Comparison of ENCODE assay signal across 24 cellular contexts in the genomic region with DNA sequence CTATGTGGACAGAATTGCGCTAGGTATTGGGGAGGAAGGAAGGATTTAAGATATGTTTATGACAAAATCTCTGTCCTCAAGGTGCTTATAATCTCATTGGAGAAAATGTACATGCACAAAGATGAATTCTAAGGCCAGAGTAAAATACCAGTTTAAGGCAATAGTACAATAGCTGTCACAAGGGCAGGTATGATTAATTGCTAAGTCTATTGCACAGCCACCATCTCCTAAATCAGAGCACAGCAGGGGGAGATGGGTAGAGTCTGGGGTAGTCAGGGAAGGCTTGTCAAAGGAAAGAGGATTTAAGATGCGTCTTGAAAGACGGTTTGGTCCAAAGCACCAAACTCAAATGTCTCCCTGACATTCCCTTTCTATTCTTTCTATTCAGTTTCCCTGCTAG.
"Had no signal": no experiment of that assay in that cellular context is flagged by ENCODE, and none has a peak within 500 bp of the region (broad histone marks: within the 10 kb centered on the region; RNA-seq: fewer than 3 reads in every experiment).

No MANE protein-coding gene starts in this region.

- H3K9me3 Mint-ChIP-seq: activated B cell treated with CpG ODN at 0.5 μM for 24 hours; activated CD4-positive, alpha-beta memory T cell treated with anti-CD3 and anti-CD28 coated beads for 36 hours; activated CD4-positive, alpha-beta T cell treated with anti-CD3 and anti-CD28 coated beads, Interleukin-2, amount 10 ng/mL, durations not matched to agents 24 days and 14 days; activated naive CD4-positive, alpha-beta T cell treated with anti-CD3 and anti-CD28 coated beads, Interleukin-2, amount 50 U/mL, for 72 hours; activated naive CD8-positive, alpha-beta T cell treated with anti-CD3 and anti-CD28 coated beads, Interleukin-2, amount 50 U/mL, for 24 hours; activated T-cell treated with anti-CD3 and anti-CD28 coated beads, Interleukin-2, amount 50 U/mL, for 4 hours; T-helper 1 cell treated with Interleukin-12 subunit alpha and Interleukin-12 subunit beta and Interleukin-4 antibody, amounts not matched to agents 30 μg/mL and 1 μg/mL, for 36 hours had no signal

- H3K27ac Mint-ChIP-seq: activated B cell treated with CpG ODN at 0.5 μM for 24 hours; activated CD4-positive, alpha-beta memory T cell treated with anti-CD3 and anti-CD28 coated beads for 36 hours; activated CD4-positive, alpha-beta T cell treated with anti-CD3 and anti-CD28 coated beads, Interleukin-2, amount 10 ng/mL, durations not matched to agents 24 days and 14 days; activated naive CD4-positive, alpha-beta T cell treated with anti-CD3 and anti-CD28 coated beads, Interleukin-2, amount 50 U/mL, for 72 hours; activated naive CD8-positive, alpha-beta T cell treated with anti-CD3 and anti-CD28 coated beads, Interleukin-2, amount 50 U/mL, for 24 hours; T-helper 1 cell treated with Interleukin-12 subunit alpha and Interleukin-12 subunit beta and Interleukin-4 antibody, amounts not matched to agents 30 μg/mL and 1 μg/mL, for 36 hours had no signal

- H3K9me3 ChIP-seq: SJSA1 had no signal

- H3K27me3 ChIP-seq: SJSA1 had no signal

- H3K4me1 Mint-ChIP-seq: activated CD4-positive, alpha-beta T cell treated with anti-CD3 and anti-CD28 coated beads, Interleukin-2, amount 10 ng/mL, durations not matched to agents 24 days and 14 days; activated naive CD8-positive, alpha-beta T cell treated with anti-CD3 and anti-CD28 coated beads, Interleukin-2, amount 50 U/mL, for 24 hours had no signal

- H3K4me3 Mint-ChIP-seq: activated B cell treated with CpG ODN at 0.5 μM for 24 hours; activated CD4-positive, alpha-beta memory T cell treated with anti-CD3 and anti-CD28 coated beads for 36 hours; activated CD4-positive, alpha-beta T cell treated with anti-CD3 and anti-CD28 coated beads, Interleukin-2, amount 10 ng/mL, durations not matched to agents 24 days and 14 days; activated naive CD8-positive, alpha-beta T cell treated with anti-CD3 and anti-CD28 coated beads, Interleukin-2, amount 50 U/mL, for 24 hours; activated T-cell treated with anti-CD3 and anti-CD28 coated beads, Interleukin-2, amount 50 U/mL, for 4 hours; T-helper 1 cell treated with Interleukin-12 subunit alpha and Interleukin-12 subunit beta and Interleukin-4 antibody, amounts not matched to agents 30 μg/mL and 1 μg/mL, for 36 hours had no signal

- DNase-seq: activated B cell treated with CpG ODN at 0.5 μM for 24 hours; activated CD4-positive, alpha-beta memory T cell treated with anti-CD3 and anti-CD28 coated beads for 36 hours; activated CD4-positive, alpha-beta T cell treated with anti-CD3 and anti-CD28 coated beads for 1 hour; activated CD4-positive, alpha-beta T cell treated with anti-CD3 and anti-CD28 coated beads, Interleukin-2, amount 10 ng/mL, durations not matched to agents 24 days and 14 days; activated CD8-positive, alpha-beta memory T cell treated with anti-CD3 and anti-CD28 coated beads for 24 hours; activated effector memory CD4-positive, alpha-beta T cell treated with anti-CD3 and anti-CD28 coated beads, Interleukin-2, amount 50 U/mL, for 16 hours; activated naive CD4-positive, alpha-beta T cell treated with Interleukin-2 at 50 U/mL for 16 hours; activated naive CD8-positive, alpha-beta T cell treated with anti-CD3 and anti-CD28 coated beads, Interleukin-2, amount 50 U/mL, for 24 hours; activated T-cell treated with anti-CD3 and anti-CD28 coated beads, Interleukin-2, amount 50 U/mL, for 4 hours; amniotic stem cell; cerebellar nuclear complex; Karpas-422; MM.1S; NCI-H1436 treated with DMSO at 0.1 percent for 48 hours; NCI-H187 treated with DMSO at 0.1 percent for 48 hours; NCI-H2081 treated with DMSO at 0.1 percent for 48 hours; NCI-H510A; PC-3; SW 1271; T-helper 9 cell had no signal

- ATAC-seq: activated naive CD4-positive, alpha-beta T cell treated with anti-CD3 and anti-CD28 coated beads, Interleukin-2, amount 50 U/mL, for 72 hours; activated naive CD8-positive, alpha-beta T cell treated with anti-CD3 and anti-CD28 coated beads, Interleukin-2, amount 50 U/mL, for 24 hours; activated T-cell treated with anti-CD3 and anti-CD28 coated beads, Interleukin-2, amount 50 U/mL, for 4 hours; PC-3; SK-N-SH treated with all-trans-retinoic acid at 6 μM for 48 hours had no signal

- H3K4me1 ChIP-seq: SJSA1 had no signal

- H3K36me3 ChIP-seq: SJSA1 had no signal

- H3K4me3 ChIP-seq: SJSA1 had no signal

- H3K36me3 Mint-ChIP-seq: activated CD4-positive, alpha-beta memory T cell treated with anti-CD3 and anti-CD28 coated beads for 36 hours; activated naive CD4-positive, alpha-beta T cell treated with anti-CD3 and anti-CD28 coated beads, Interleukin-2, amount 50 U/mL, for 72 hours had no signal

- H3K27ac ChIP-seq: SJSA1 had no signal
